ENCODE assay signal across 8 cellular contexts in the genomic region with DNA sequence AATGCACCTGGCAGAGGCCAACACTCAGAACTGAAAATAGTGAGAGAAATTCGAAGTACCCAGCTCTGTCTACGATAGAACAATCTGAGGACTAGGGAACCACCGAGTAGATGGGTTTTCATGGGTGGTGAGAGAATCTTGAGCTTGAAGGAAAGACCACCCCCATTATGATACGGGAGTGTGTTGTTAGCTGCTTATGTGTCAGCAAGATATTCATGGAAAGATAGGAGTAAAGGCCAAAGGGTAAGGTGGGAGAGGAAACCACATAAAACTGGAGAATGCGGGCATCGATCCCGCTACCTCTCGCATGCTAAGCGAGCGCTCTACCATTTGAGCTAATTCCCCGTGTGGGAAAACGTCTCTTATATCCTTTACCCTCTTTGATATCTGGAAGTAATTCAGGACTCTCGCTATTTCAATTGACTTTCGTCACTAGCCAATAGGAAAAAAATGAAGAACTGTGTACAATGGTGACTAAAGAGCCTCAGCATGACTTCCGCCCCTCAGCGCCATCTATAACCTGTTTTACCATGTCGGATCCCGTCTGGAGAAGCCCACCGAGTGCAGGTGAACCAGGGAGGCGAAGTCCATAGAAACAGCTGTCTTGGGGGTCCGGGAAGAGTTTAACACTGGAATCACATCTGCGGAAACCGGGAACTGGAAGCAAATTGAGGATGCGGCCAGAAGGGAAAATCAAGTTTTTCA. TPM values are rescaled to one million over a fixed set of nuclear protein-coding genes. Genes with fewer than 3 reads are reported as not detected.
A peak's percentile ranks its signal among the peaks of the same experiment; 100 is the strongest.
DNase-seq lines count a peak whose midpoint lies in the region; ATAC-seq and TF ChIP-seq lines count a peak whose summit lies in the region.

No MANE protein-coding gene starts in this region.

- H3K27me3 ChIP-seq in SJCRH30, result no peaks in the 10 kb centered on the region

- no peaks in the 10 kb centered on the region for H3K36me3 ChIP-seq in SJCRH30

- TF ChIP-seq CTCF in astrocyte of the spinal cord (IDR thresholded peaks at IDR 0.05; ENCODE audit: low read depth, low read length), result no peak

- no peaks in the 10 kb centered on the region for H3K9me3 ChIP-seq in SJCRH30 (replicated peaks)

- in situ Hi-C loops in astrocyte of the spinal cord (cut with HindIII; ENCODE audit: low sequenced_read_pairs), result no loop called here

- intact Hi-C loops in sciatic nerve (cut with DNase I), result loop anchor here (10.0 kb wide), 1 partner anchor 227 kb away; no protein-coding TSS in a partner anchor

- DNase-seq in EL, result peak; percentile 90
- DNase-seq in NCI-H1092 (lab: John Stamatoyannopoulos, UW), result peak; percentile 71
- DNase-seq in SJCRH30, result peak; percentile 66 to 89
- DNase-seq in astrocyte of the spinal cord (ENCODE audit: low read depth, low spot score), result peak; percentile 89
- DNase-seq in sciatic nerve (ENCODE audit: low spot score), result no peak
- DNase-seq in HPDE6-E6E7 (ENCODE audit: extremely low spot score), result no peak

- peak overlapping the region; percentile 20 for H3K27ac ChIP-seq in SJCRH30

- H3K4me1 ChIP-seq in SJCRH30, result no peaks in the 10 kb centered on the region

- ATAC-seq in sciatic nerve, result peak; percentile 72
- no peak for ATAC-seq in HG03354 (IDR thresholded peaks at IDR 0.05; ENCODE audit: poor library complexity, severe bottlenecking, unreplicated experiment)

- H3K4me3 ChIP-seq in SJCRH30 (peak overlapping the region; percentile 62), astrocyte of the spinal cord (ENCODE audit: low read depth, low read length) (peak overlapping the region; percentile 62), iPS-11a (ENCODE audit: low read depth, low read length) (peak overlapping the region; percentile 88)

RNA-seq across cellular contexts. Expression of a gene that starts 25.0 kb away (rescaled TPM):
- total RNA-seq in SJCRH30 (2014; rRNA removed; shearing (Covaris generic)), result 26.6 and 30.7 TPM in 2 replicates
- total RNA-seq in sciatic nerve, result 10.3 TPM

RNA-seq across cellular contexts. Expression of a gene that starts 33.6 kb away (rescaled TPM):
- total RNA-seq in SJCRH30 (2014; rRNA removed; shearing (Covaris generic)), result 52.2 and 53.8 TPM in 2 replicates
- 40.3 TPM for total RNA-seq in sciatic nerve

Comparison
In these comparisons a context has a peak if more than half of its experiments do, and no peak if none do; other contexts are left out.
1. DNase-seq: peak in EL (single experiment), NCI-H1092 (single experiment), SJCRH30 (2 of 2) and astrocyte of the spinal cord (single experiment); none in sciatic nerve (single experiment) and HPDE6-E6E7 (single experiment).
2. Peak in every context shown above with its lines, with median percentiles within 50 percentile points of each other: H3K4me3 ChIP-seq.